Comparison of ENCODE assay signal across 26 cellular contexts in the genomic region with DNA sequence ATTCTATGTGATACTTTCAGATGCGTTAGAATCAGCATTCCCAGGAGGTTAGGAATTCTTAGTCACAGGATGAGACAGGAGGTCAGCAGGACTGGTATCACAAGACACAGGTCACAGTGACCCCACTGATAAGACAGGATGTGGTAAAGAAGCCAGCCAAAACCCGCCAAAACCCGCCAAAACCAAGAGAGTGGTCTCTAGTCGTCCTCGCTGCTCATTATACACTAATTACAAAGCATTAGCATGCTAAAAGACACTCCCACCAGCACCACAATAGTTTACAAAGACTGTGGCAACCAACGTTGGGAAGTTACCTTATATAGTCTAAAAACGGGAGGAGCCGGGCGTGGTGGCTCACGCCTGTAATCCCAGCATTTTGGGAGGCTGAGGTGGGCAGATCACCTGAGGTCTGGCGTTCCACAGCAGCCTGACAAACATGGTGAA. TPM values are rescaled to one million over a fixed set of nuclear protein-coding genes. Genes with fewer than 3 reads are reported as not detected.
"Had no signal": no experiment of that assay in that cellular context is flagged by ENCODE, and none has a peak within 500 bp of the region (broad histone marks: within the 10 kb centered on the region; RNA-seq: fewer than 3 reads in every experiment).

No MANE protein-coding gene starts in this region.

- H3K4me3 Mint-ChIP-seq: naive thymus-derived CD4-positive, alpha-beta T cell; stimulated activated memory B cell treated with anti-CD40 and anti-IgM and Interleukin-4, amounts not matched to agents 10 μg/mL and 1 μg/mL and 100 μg/mL, for 72 hours; stimulated activated naive CD8-positive, alpha-beta T cell treated with anti-CD3 and anti-CD28 coated beads, Interleukin-15, Interleukin-2, amounts not matched to agents 100 ng/mL and 50 ng/mL, for 24 hours had no signal

- H3K9me3 Mint-ChIP-seq: naive thymus-derived CD4-positive, alpha-beta T cell; stimulated activated memory B cell treated with anti-CD40 and anti-IgM and Interleukin-4, amounts not matched to agents 10 μg/mL and 1 μg/mL and 100 μg/mL, for 72 hours; stimulated activated naive CD8-positive, alpha-beta T cell treated with anti-CD3 and anti-CD28 coated beads, Interleukin-15, Interleukin-2, amounts not matched to agents 100 ng/mL and 50 ng/mL, for 24 hours had no signal

- H3K4me1 Mint-ChIP-seq: naive thymus-derived CD4-positive, alpha-beta T cell; stimulated activated memory B cell treated with anti-CD40 and anti-IgM and Interleukin-4, amounts not matched to agents 10 μg/mL and 1 μg/mL and 100 μg/mL, for 72 hours had no signal

- H3K27ac ChIP-seq: esophagus squamous epithelium, hepatocyte, neutrophil, psoas muscle, right lobe of liver, spleen, tibial artery, upper lobe of right lung, vagina had no signal

- H3K27ac Mint-ChIP-seq: naive thymus-derived CD4-positive, alpha-beta T cell; stimulated activated naive CD8-positive, alpha-beta T cell treated with anti-CD3 and anti-CD28 coated beads, Interleukin-15, Interleukin-2, amounts not matched to agents 100 ng/mL and 50 ng/mL, for 24 hours had no signal

- ATAC-seq: left colon; naive thymus-derived CD4-positive, alpha-beta T cell; psoas muscle; right lobe of liver; stimulated activated memory B cell treated with anti-CD40 and anti-IgM and Interleukin-4, amounts not matched to agents 10 μg/mL and 1 μg/mL and 100 μg/mL, for 72 hours; upper lobe of right lung had no signal

- DNase-seq: dermis blood vessel endothelial cell; esophagus squamous epithelium; foreskin fibroblast; head of caudate nucleus; left colon; left ventricle myocardium superior; mesenchymal stem cell; naive thymus-derived CD4-positive, alpha-beta T cell; psoas muscle; retina; right lobe of liver; spleen; stimulated activated CD4-positive, alpha-beta T cell treated with anti-CD3 and anti-CD28 coated beads, Interleukin-15, amount 100 ng/mL, for 24 hours; stimulated activated CD4-positive, alpha-beta T cell treated with anti-CD3 and anti-CD28 coated beads, Interleukin-1b, Interleukin-23, amount 100 ng/mL, for 48 hours; stimulated activated CD4-positive, alpha-beta T cell treated with anti-CD3 and anti-CD28 coated beads, Interleukin-4, amount 100 ng/mL, for 24 hours; tibial artery; upper lobe of right lung had no signal

- H3K27me3 ChIP-seq: esophagus squamous epithelium, hepatocyte, neutrophil, right lobe of liver, spleen, tibial artery, upper lobe of right lung, vagina had no signal

- H3K9me3 ChIP-seq: esophagus squamous epithelium, neutrophil, psoas muscle, right lobe of liver, spleen, tibial artery, upper lobe of right lung, vagina had no signal

- H3K4me1 ChIP-seq: esophagus squamous epithelium, psoas muscle, right lobe of liver, spleen, tibial artery, upper lobe of right lung, vagina had no signal

- H3K4me3 ChIP-seq: esophagus squamous epithelium, hepatocyte, lung, psoas muscle, right lobe of liver, spleen, tibial artery, upper lobe of right lung, vagina had no signal

- H3K27me3 Mint-ChIP-seq: naive thymus-derived CD4-positive, alpha-beta T cell; stimulated activated memory B cell treated with anti-CD40 and anti-IgM and Interleukin-4, amounts not matched to agents 10 μg/mL and 1 μg/mL and 100 μg/mL, for 72 hours; stimulated activated naive CD8-positive, alpha-beta T cell treated with anti-CD3 and anti-CD28 coated beads, Interleukin-15, Interleukin-2, amounts not matched to agents 100 ng/mL and 50 ng/mL, for 24 hours had no signal

RNA-seq across cellular contexts. Expression of a gene that starts 13.9 kb away (rescaled TPM):
- total RNA-seq: epithelial cell of proximal tubule; left colon; mononuclear cell; naive thymus-derived CD4-positive, alpha-beta T cell; osteoblast; upper lobe of right lung; vagina had no signal
- polyA plus RNA-seq: naive thymus-derived CD4-positive, alpha-beta T cell had no signal
